Comparison of ENCODE assay signal across 1 cellular context in genomic region chr14:32478027-32478426, GRCh38.
A peak's percentile ranks its signal among the peaks of the same experiment; 100 is the strongest.
TF ChIP-seq lines count a peak whose summit lies in the region.

No MANE protein-coding gene starts in this region.

TF ChIP-seq in SK-N-SH, 30 proteins besides CTCF, POLR2A, EP300 and RAD21 (continued from another document):
- TF ChIP-seq, protein P1, sequence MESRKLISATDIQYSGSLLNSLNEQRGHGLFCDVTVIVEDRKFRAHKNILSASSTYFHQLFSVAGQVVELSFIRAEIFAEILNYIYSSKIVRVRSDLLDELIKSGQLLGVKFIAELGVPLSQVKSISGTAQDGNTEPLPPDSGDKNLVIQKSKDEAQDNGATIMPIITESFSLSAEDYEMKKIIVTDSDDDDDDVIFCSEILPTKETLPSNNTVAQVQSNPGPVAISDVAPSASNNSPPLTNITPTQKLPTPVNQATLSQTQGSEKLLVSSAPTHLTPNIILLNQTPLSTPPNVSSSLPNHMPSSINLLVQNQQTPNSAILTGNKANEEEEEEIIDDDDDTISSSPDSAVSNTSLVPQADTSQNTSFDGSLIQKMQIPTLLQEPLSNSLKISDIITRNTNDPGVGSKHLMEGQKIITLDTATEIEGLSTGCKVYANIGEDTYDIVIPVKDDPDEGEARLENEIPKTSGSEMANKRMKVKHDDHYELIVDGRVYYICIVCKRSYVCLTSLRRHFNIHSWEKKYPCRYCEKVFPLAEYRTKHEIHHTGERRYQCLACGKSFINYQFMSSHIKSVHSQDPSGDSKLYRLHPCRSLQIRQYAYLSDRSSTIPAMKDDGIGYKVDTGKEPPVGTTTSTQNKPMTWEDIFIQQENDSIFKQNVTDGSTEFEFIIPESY (IDR thresholded peaks at IDR 0.05; ENCODE audit: borderline replicate concordance, low read depth), result peak; percentile 56; the same call in 1 of the 2 replicates
- TF ChIP-seq FOSL2 (IDR thresholded peaks at IDR 0.05; ENCODE audit: borderline replicate concordance, low read depth) (peak; percentile 29; the same call in 1 of the 2 replicates), GATA2 (CRISPR knock-in tag; IDR thresholded peaks at IDR 0.05) (no peak; the same call in none of the 2 replicates), EZH2phosphoT487 (IDR thresholded peaks at IDR 0.05; ENCODE audit: borderline replicate concordance, low read depth) (no peak), POLR2AphosphoS5 (IDR thresholded peaks at IDR 0.05; ENCODE audit: low read depth, low read length) (peak; percentile 58), TEAD4 (IDR thresholded peaks at IDR 0.05; ENCODE audit: borderline replicate concordance, insufficient read depth) (no peak), YY1 (IDR thresholded peaks at IDR 0.05; ENCODE audit: low read depth) (no peak), RXRA (IDR thresholded peaks at IDR 0.05; ENCODE audit: borderline replicate concordance, low read depth) (peak; percentile 43; the same call in 1 of the 2 replicates), CHD2 (IDR thresholded peaks at IDR 0.05; ENCODE audit: low read length, partially characterized antibody) (peak; percentile 55), GABPA (IDR thresholded peaks at IDR 0.05; ENCODE audit: low read depth) (no peak), JUND (IDR thresholded peaks at IDR 0.05) (peak; percentile 62), RCOR1 (IDR thresholded peaks at IDR 0.05; ENCODE audit: low read length) (peak; percentile 59; the same call in 1 of the 2 replicates), NFIC (IDR thresholded peaks at IDR 0.05; ENCODE audit: borderline replicate concordance) (peak; percentile 91), FOXM1 (IDR thresholded peaks at IDR 0.05; ENCODE audit: low read depth) (no peak), TAF1 (IDR thresholded peaks at IDR 0.05; ENCODE audit: borderline replicate concordance, low read depth, low read length) (no peak)
- TF ChIP-seq, protein P2, sequence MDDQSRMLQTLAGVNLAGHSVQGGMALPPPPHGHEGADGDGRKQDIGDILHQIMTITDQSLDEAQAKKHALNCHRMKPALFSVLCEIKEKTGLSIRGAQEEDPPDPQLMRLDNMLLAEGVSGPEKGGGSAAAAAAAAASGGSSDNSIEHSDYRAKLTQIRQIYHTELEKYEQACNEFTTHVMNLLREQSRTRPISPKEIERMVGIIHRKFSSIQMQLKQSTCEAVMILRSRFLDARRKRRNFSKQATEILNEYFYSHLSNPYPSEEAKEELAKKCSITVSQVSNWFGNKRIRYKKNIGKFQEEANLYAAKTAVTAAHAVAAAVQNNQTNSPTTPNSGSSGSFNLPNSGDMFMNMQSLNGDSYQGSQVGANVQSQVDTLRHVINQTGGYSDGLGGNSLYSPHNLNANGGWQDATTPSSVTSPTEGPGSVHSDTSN (IDR thresholded peaks at IDR 0.05), result peak; percentile 86
